Comparison of ENCODE assay signal across 20 cellular contexts in the genomic region with DNA sequence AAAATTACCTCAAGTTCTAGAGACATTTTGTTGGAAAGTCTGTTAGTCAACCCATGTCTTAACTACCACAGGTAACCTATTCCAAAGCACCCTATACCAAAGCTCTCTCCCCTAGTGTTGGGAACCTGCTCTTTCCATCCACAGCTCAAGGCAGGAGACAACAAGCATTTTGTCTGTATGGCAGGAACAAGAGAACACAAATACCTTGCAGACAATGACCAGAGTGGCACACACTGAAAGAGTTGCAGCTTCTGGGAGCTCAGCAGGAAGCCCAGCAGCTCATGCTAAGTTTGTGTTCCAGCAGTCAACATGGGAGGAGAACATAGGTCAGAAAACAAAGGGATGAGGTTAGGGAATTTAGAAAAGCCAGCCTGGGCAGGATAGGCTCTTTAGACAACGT.
DNase-seq lines count a peak whose midpoint lies in the region; ATAC-seq and TF ChIP-seq lines count a peak whose summit lies in the region.
"Had no signal": no experiment of that assay in that cellular context is flagged by ENCODE, and none has a peak within 500 bp of the region (broad histone marks: within the 10 kb centered on the region; RNA-seq: fewer than 3 reads in every experiment).

No MANE protein-coding gene starts in this region.

- H3K36me3 Mint-ChIP-seq in GM23338 (ENCODE audit: low read depth) = no peaks in the 10 kb centered on the region
- no peaks in the 10 kb centered on the region for H3K36me3 Mint-ChIP-seq in T-helper 17 cell (ENCODE audit: low read depth)
- H3K36me3 Mint-ChIP-seq in neural progenitor cell = no peaks in the 10 kb centered on the region
- H3K36me3 Mint-ChIP-seq: IgD-negative memory B cell had no signal

- no peak overlapping the region for H3K9ac ChIP-seq in neural progenitor cell

- H3F3A ChIP-seq in GM23338 (replicated peaks; ENCODE audit: low read depth) (no peaks in the 10 kb centered on the region), neural progenitor cell (ENCODE audit: low read depth) (no peaks in the 10 kb centered on the region)

- H3K4me3 ChIP-seq in GM23338 (no peak overlapping the region), esophagus muscularis mucosa (no peak overlapping the region), neural progenitor cell (no peak overlapping the region)
- H3K4me3 ChIP-seq: GM12878, HAP-1, SK-N-MC had no signal

- H3K36me3 ChIP-seq in GM23338 (ENCODE audit: insufficient read depth) = no peaks in the 10 kb centered on the region
- no peaks in the 10 kb centered on the region for H3K36me3 ChIP-seq in esophagus muscularis mucosa
- H3K36me3 ChIP-seq in neural progenitor cell = no peaks in the 10 kb centered on the region
- H3K36me3 ChIP-seq: HAP-1 had no signal

- H3K4me1 Mint-ChIP-seq in GM23338 (peaks cover 41% of the 10 kb centered on the region), T-helper 17 cell (peaks cover 8% of the 10 kb centered on the region), neural progenitor cell (peaks cover 17% of the 10 kb centered on the region)

- H3K27ac ChIP-seq in GM23338 (ENCODE audit: low read depth) (no peak overlapping the region), esophagus muscularis mucosa (replicated peaks in 1 of 4) (no peak overlapping the region), neural progenitor cell (no peak overlapping the region), foreskin keratinocyte (no peak overlapping the region)
- H3K27ac ChIP-seq: C4-2B, SK-N-MC had no signal

- H3K79me2 ChIP-seq in GM23338 (replicated peaks; ENCODE audit: insufficient read depth) = no peaks in the 10 kb centered on the region
- H3K79me2 ChIP-seq in neural progenitor cell (ENCODE audit: low read depth) = no peaks in the 10 kb centered on the region

- no peak overlapping the region for H3K27ac Mint-ChIP-seq in GM23338
- no peak overlapping the region for H3K27ac Mint-ChIP-seq in T-helper 17 cell
- H3K27ac Mint-ChIP-seq in neural progenitor cell = peak overlapping the region; percentile 74

- intact Hi-C loops in esophagus muscularis mucosa (cut with DNase I) = no loop called here

- H3K9me3 ChIP-seq in T-helper 17 cell (ENCODE audit: control insufficient read depth, low read length, poor library complexity, severe bottlenecking) (no peaks in the 10 kb centered on the region), esophagus muscularis mucosa (peaks cover 0 to 7% (median 0%) of the 10 kb centered on the region in 4 donors), neural progenitor cell (ENCODE audit: low read depth) (no peaks in the 10 kb centered on the region)
- H3K9me3 ChIP-seq: HAP-1 had no signal

- peak; percentile 75 for ATAC-seq in GM23338
- ATAC-seq in T-helper 17 cell = no peak
- ATAC-seq in foreskin keratinocyte = no peak
- ATAC-seq in HG03045 (IDR thresholded peaks at IDR 0.05; ENCODE audit: unreplicated experiment) = no peak
- ATAC-seq: GM12878, PC-3 had no signal

- DNase-seq in GM23338 (ENCODE audit: low spot score) (peak; percentile 18), T-helper 17 cell (no peak), esophagus muscularis mucosa (ENCODE audit: extremely low spot score) (peak; percentile 74), neural progenitor cell (ENCODE audit: low spot score) (peak; percentile 67), SHP77 (lab: John Stamatoyannopoulos, UW) (no peak), foreskin keratinocyte (no peak)
- DNase-seq: EL, NCI-H1105, NCI-H2029 treated with DMSO at 0.1 percent for 48 hours, NCI-H2171 treated with DMSO at 0.1 percent for 48 hours, NCI-H524 treated with DMSO at 0.1 percent for 48 hours, PC-3, Right ventricle myocardium superior, SW 1271 had no signal

- H3K9me3 Mint-ChIP-seq in GM23338 (no peaks in the 10 kb centered on the region), neural progenitor cell (no peaks in the 10 kb centered on the region)
- H3K9me3 Mint-ChIP-seq: IgD-negative memory B cell had no signal

- no peaks in the 10 kb centered on the region for H3K9me2 ChIP-seq in GM23338 (ENCODE audit: insufficient read depth)

- H3K27me3 ChIP-seq in GM23338 (ENCODE audit: insufficient read depth) = no peaks in the 10 kb centered on the region
- H3K27me3 ChIP-seq in esophagus muscularis mucosa = no peaks in the 10 kb centered on the region
- no peaks in the 10 kb centered on the region for H3K27me3 ChIP-seq in neural progenitor cell
- H3K27me3 ChIP-seq in foreskin keratinocyte = no peaks in the 10 kb centered on the region

- H4K20me1 ChIP-seq in GM23338 (replicated peaks; ENCODE audit: insufficient read depth) (no peaks in the 10 kb centered on the region), neural progenitor cell (ENCODE audit: low read depth) (no peaks in the 10 kb centered on the region)

- no peak for TF ChIP-seq EP300 in esophagus muscularis mucosa (IDR thresholded peaks at IDR 0.05)

- 73% methylated on average over 1 of the region's 1 CpG for WGBS in esophagus muscularis mucosa

- H3K4me2 ChIP-seq in GM23338 (no peak overlapping the region), neural progenitor cell (no peak overlapping the region)

- H3K27me3 Mint-ChIP-seq in GM23338 (ENCODE audit: insufficient read depth, low read depth, poor library complexity) (peaks cover 5% of the 10 kb centered on the region), T-helper 17 cell (peaks cover 6% of the 10 kb centered on the region), neural progenitor cell (ENCODE audit: insufficient read depth, low read depth) (no peaks in the 10 kb centered on the region)

- no peak for TF ChIP-seq POLR2A in esophagus muscularis mucosa (IDR thresholded peaks at IDR 0.05; ENCODE audit: low read depth)

- no peak for TF ChIP-seq CTCF in GM23338 (conservative IDR thresholded peaks at IDR 0.05; ENCODE audit: low read depth in 2 of 2)
- no peak for TF ChIP-seq CTCF in esophagus muscularis mucosa (IDR thresholded peaks at IDR 0.05)
- no peak for TF ChIP-seq CTCF in neural progenitor cell (IDR thresholded peaks at IDR 0.05)
- no peak for TF ChIP-seq CTCF in foreskin keratinocyte (conservative IDR thresholded peaks at IDR 0.05)

- H3K4me3 Mint-ChIP-seq in GM23338 = no peak overlapping the region
- H3K4me3 Mint-ChIP-seq in T-helper 17 cell = peak overlapping the region; percentile 25
- no peak overlapping the region for H3K4me3 Mint-ChIP-seq in neural progenitor cell
- H3K4me3 Mint-ChIP-seq: IgD-negative memory B cell had no signal

- H2AFZ ChIP-seq in GM23338 (peak overlapping the region; percentile 25; the same call in 1 of the 2 replicates), neural progenitor cell (replicated peaks) (peak overlapping the region; percentile 21)

- H3K4me1 ChIP-seq in GM23338 (ENCODE audit: insufficient read depth) (peaks cover 41% of the 10 kb centered on the region), esophagus muscularis mucosa (no peaks in the 10 kb centered on the region), neural progenitor cell (peaks cover 13% of the 10 kb centered on the region), foreskin keratinocyte (peaks cover 14% of the 10 kb centered on the region)
- H3K4me1 ChIP-seq: HAP-1 had no signal

Comparison
In these comparisons a context has a peak if more than half of its experiments do, and no peak if none do; other contexts are left out.
1. DNase-seq: peak in GM23338 (single experiment), esophagus muscularis mucosa (single experiment) and neural progenitor cell (single experiment); none in T-helper 17 cell (0 of 3), SHP77 (0 of 2) and foreskin keratinocyte (0 of 2).